ENCODE assay signal across 8 cellular contexts in the genomic region with DNA sequence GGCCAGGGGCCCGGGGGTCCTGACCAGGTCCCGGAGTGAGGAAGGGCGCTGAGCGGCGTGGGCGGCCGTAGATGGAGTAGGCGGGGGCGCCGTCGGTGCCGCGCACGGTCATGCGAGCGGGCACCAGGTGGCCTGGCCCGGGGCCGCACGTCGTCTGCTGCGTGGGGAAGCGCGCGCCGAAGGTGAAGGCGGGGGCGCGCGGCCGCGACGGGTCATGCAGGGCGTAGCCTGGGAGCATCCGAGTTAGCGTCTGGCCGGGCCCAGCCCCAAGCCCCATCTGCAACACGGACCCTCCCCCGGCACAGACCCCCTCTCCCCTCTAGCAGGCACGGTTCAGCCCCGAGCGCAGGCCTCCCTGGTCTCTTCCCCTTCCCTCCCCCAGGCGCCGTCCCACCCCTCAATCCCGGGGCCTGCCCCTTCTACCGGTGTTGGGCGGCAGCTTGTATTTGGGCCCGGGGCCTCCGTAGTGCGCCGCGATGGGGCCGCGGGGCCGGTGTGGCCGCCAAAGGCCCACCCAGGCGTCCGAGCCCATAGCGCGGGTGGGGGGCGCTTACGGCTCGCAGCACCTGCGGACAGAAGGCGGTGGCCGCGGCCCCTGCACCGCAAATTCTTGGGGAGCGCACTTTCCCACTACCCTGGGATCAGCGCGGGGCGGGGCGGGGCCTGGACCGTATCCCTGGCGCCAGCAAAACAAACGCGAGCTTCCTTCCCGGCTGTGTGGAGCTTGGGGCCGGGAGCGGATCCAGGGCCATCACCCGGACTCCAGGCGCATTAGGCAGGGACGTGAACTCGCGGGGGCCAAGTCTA. TPM values are rescaled to one million over a fixed set of nuclear protein-coding genes. Genes with fewer than 3 reads are reported as not detected.
A peak's percentile ranks its signal among the peaks of the same experiment; 100 is the strongest.
DNase-seq lines count a peak whose midpoint lies in the region; ATAC-seq and TF ChIP-seq lines count a peak whose summit lies in the region.

No MANE protein-coding gene starts in this region.

- POLR2A ChIA-PET in activated CD4-positive, alpha-beta T cell treated with anti-CD3 and anti-CD28 coated beads, Interleukin-2, amount 10 ng/mL, durations not matched to agents 7 days and 5 days (lab: Charles Lee), result interaction anchor here (1.7 kb wide), 1 partner anchor 17 kb away, joined by 6 read pairs; no protein-coding TSS in a partner anchor

- peaks cover 39% of the 10 kb centered on the region for H3K36me3 Mint-ChIP-seq in activated CD4-positive, alpha-beta T cell treated with anti-CD3 and anti-CD28 coated beads, Interleukin-2, amount 10 ng/mL, durations not matched to agents 7 days and 5 days (ENCODE audit: low read depth)

- no peaks in the 10 kb centered on the region for H3K27me3 Mint-ChIP-seq in activated CD4-positive, alpha-beta T cell treated with anti-CD3 and anti-CD28 coated beads, Interleukin-2, amount 10 ng/mL, durations not matched to agents 7 days and 5 days

- H3K4me3 ChIP-seq in GM12875 (ENCODE audit: low read depth, low read length) (peak overlapping the region; percentile 82), ectodermal cell (ENCODE audit: insufficient read depth, low read depth, low read length) (peak overlapping the region; percentile 41)

- no peak for ATAC-seq in GM18870 (IDR thresholded peaks at IDR 0.05; ENCODE audit: unreplicated experiment)

- no peaks in the 10 kb centered on the region for H3K9me3 Mint-ChIP-seq in activated CD4-positive, alpha-beta T cell treated with anti-CD3 and anti-CD28 coated beads, Interleukin-2, amount 10 ng/mL, durations not matched to agents 7 days and 5 days

- peak overlapping the region; percentile 96 for H3K4me3 Mint-ChIP-seq in activated CD4-positive, alpha-beta T cell treated with anti-CD3 and anti-CD28 coated beads, Interleukin-2, amount 10 ng/mL, durations not matched to agents 7 days and 5 days

- CTCF ChIA-PET in activated CD4-positive, alpha-beta T cell treated with anti-CD3 and anti-CD28 coated beads, Interleukin-2, amount 10 ng/mL, durations not matched to agents 7 days and 5 days (lab: Charles Lee), result interaction anchor here (0.8 kb wide), 1 partner anchor 31 kb away, joined by 3 read pairs; no protein-coding TSS in a partner anchor

- no peak overlapping the region for H3K27ac ChIP-seq in ectodermal cell (ENCODE audit: insufficient read depth, low read depth, low read length, poor library complexity, severe bottlenecking)

- H3K9me3 ChIP-seq in ectodermal cell (ENCODE audit: control insufficient read depth, low read length), result no peaks in the 10 kb centered on the region

- H3K27ac Mint-ChIP-seq in activated CD4-positive, alpha-beta T cell treated with anti-CD3 and anti-CD28 coated beads, Interleukin-2, amount 10 ng/mL, durations not matched to agents 7 days and 5 days, result peak overlapping the region; percentile 100

- TF ChIP-seq CTCF in GM12875 (IDR thresholded peaks at IDR 0.05; ENCODE audit: borderline replicate concordance, insufficient read depth, low read depth, low read length), result 0 out of 2 replicates have a peak, but pooled peaks have one; percentile 3

- DNase-seq in M059J (ENCODE audit: low read depth) (peak; percentile 81), lung microvascular endothelial cell (ENCODE audit: low read depth in 2 of 2) (peak; percentile 77 to 91), COR-L47 (lab: John Stamatoyannopoulos, UW) (no peak)
- peak; percentile 79 for DNase-seq in activated CD4-positive, alpha-beta T cell treated with anti-CD3 and anti-CD28 coated beads, Interleukin-2, amount 10 ng/mL, durations not matched to agents 7 days and 5 days
- DNase-seq in stimulated activated CD8-positive, alpha-beta memory T cell treated with anti-CD3 and anti-CD28 coated beads, Interleukin-4, amount 100 ng/mL, for 48 hours, result peak; percentile 80

- H3K36me3 ChIP-seq in ectodermal cell (ENCODE audit: control insufficient read depth, insufficient read depth, low read length), result no peaks in the 10 kb centered on the region

- H3K27me3 ChIP-seq in ectodermal cell (ENCODE audit: control insufficient read depth, insufficient read depth, low read length, poor library complexity, severe bottlenecking), result peaks cover 69% of the 10 kb centered on the region

- peaks cover 60% of the 10 kb centered on the region for H3K4me1 Mint-ChIP-seq in activated CD4-positive, alpha-beta T cell treated with anti-CD3 and anti-CD28 coated beads, Interleukin-2, amount 10 ng/mL, durations not matched to agents 7 days and 5 days

- 3% methylated on average over 84 of the region's 84 CpGs for WGBS in ectodermal cell, 2 experiments

- H3K4me1 ChIP-seq in ectodermal cell (ENCODE audit: control insufficient read depth, insufficient read depth, low read length), result peaks cover 13% of the 10 kb centered on the region

RNA-seq across cellular contexts. Expression of a gene that starts 1.9 kb away (rescaled TPM):
- 12.6 and 23.7 TPM in 2 replicates for total RNA-seq in M059J (2014; rRNA removed; shearing (Covaris generic))
- 100 to 1,000 TPM in 1 of 2 experiments, 10 to 100 TPM in 1; 92.2 to 126 TPM for total RNA-seq in activated CD4-positive, alpha-beta T cell treated with anti-CD3 and anti-CD28 coated beads, Interleukin-2, amount 10 ng/mL, durations not matched to agents 7 days and 5 days
- 0.39 TPM for polyA plus RNA-seq in ectodermal cell (2013, experiment 1 of 4)
- 0.36 TPM for polyA plus RNA-seq in ectodermal cell (2013, experiment 2 of 4)
- 1.1 TPM for polyA plus RNA-seq in ectodermal cell (2013, experiment 3 of 4)
- polyA plus RNA-seq in ectodermal cell (2013, experiment 4 of 4), result 1.5 TPM
- total RNA-seq in lung microvascular endothelial cell, result 8.9 and 19.8 TPM in 2 replicates

RNA-seq across cellular contexts. Expression of a gene that starts 6.4 kb away (rescaled TPM):
- 1.6 TPM in 1 of 2 replicates, not detected in the other for total RNA-seq in M059J (2014; rRNA removed; shearing (Covaris generic))
- 10 to 100 TPM in 1 of 2 experiments, 1 to 10 TPM in 1; 2.8 to 10.5 TPM for total RNA-seq in activated CD4-positive, alpha-beta T cell treated with anti-CD3 and anti-CD28 coated beads, Interleukin-2, amount 10 ng/mL, durations not matched to agents 7 days and 5 days
- polyA plus RNA-seq in ectodermal cell (2013, experiment 1 of 4), result not detected
- 0.36 TPM for polyA plus RNA-seq in ectodermal cell (2013, experiment 2 of 4)
- 0.69 TPM for polyA plus RNA-seq in ectodermal cell (2013, experiment 3 of 4)
- 2.1 TPM for polyA plus RNA-seq in ectodermal cell (2013, experiment 4 of 4)
- 1.3 and 2.4 TPM in 2 replicates for total RNA-seq in lung microvascular endothelial cell

RNA-seq across cellular contexts. Expression of a gene that starts 13.9 kb away (rescaled TPM):
- 0.02 and 0.37 TPM in 2 replicates for total RNA-seq in M059J (2014; rRNA removed; shearing (Covaris generic))
- 10 to 100 TPM; 15.6 to 16.0 TPM for total RNA-seq in activated CD4-positive, alpha-beta T cell treated with anti-CD3 and anti-CD28 coated beads, Interleukin-2, amount 10 ng/mL, durations not matched to agents 7 days and 5 days
- polyA plus RNA-seq in ectodermal cell (2013, experiment 1 of 4), result not detected
- not detected for polyA plus RNA-seq in ectodermal cell (2013, experiment 2 of 4)
- not detected for polyA plus RNA-seq in ectodermal cell (2013, experiment 3 of 4)
- not detected for polyA plus RNA-seq in ectodermal cell (2013, experiment 4 of 4)
- total RNA-seq in lung microvascular endothelial cell, result not detected in 2 replicates

RNA-seq across cellular contexts. Expression of a gene that starts 23.7 kb away (rescaled TPM):
- total RNA-seq in M059J (2014; rRNA removed; shearing (Covaris generic)), result 46.8 and 50.9 TPM in 2 replicates
- total RNA-seq in activated CD4-positive, alpha-beta T cell treated with anti-CD3 and anti-CD28 coated beads, Interleukin-2, amount 10 ng/mL, durations not matched to agents 7 days and 5 days, result 100 to 1,000 TPM; 110 to 133 TPM
- 70.4 TPM for polyA plus RNA-seq in ectodermal cell (2013, experiment 1 of 4)
- 65.5 TPM for polyA plus RNA-seq in ectodermal cell (2013, experiment 2 of 4)
- 46.2 TPM for polyA plus RNA-seq in ectodermal cell (2013, experiment 3 of 4)
- 43.7 TPM for polyA plus RNA-seq in ectodermal cell (2013, experiment 4 of 4)
- total RNA-seq in lung microvascular endothelial cell, result 14.5 and 17.0 TPM in 2 replicates

RNA-seq across cellular contexts. Expression of a gene that starts 24.2 kb away (rescaled TPM):
- 31.2 and 59.8 TPM in 2 replicates for total RNA-seq in M059J (2014; rRNA removed; shearing (Covaris generic))
- total RNA-seq in activated CD4-positive, alpha-beta T cell treated with anti-CD3 and anti-CD28 coated beads, Interleukin-2, amount 10 ng/mL, durations not matched to agents 7 days and 5 days, result 100 to 1,000 TPM; 130 to 139 TPM
- polyA plus RNA-seq in ectodermal cell (2013, experiment 1 of 4), result 48.2 TPM
- 45.3 TPM for polyA plus RNA-seq in ectodermal cell (2013, experiment 2 of 4)
- 39.0 TPM for polyA plus RNA-seq in ectodermal cell (2013, experiment 3 of 4)
- polyA plus RNA-seq in ectodermal cell (2013, experiment 4 of 4), result 40.1 TPM
- total RNA-seq in lung microvascular endothelial cell, result 18.7 and 27.0 TPM in 2 replicates

Comparison
In these comparisons a context has a peak if more than half of its experiments do, and no peak if none do; other contexts are left out.
1. RNA of a gene that starts 13.9 kb away (total RNA-seq): 15.6 to 16.0 TPM in activated CD4-positive, alpha-beta T cell treated with anti-CD3 and anti-CD28 coated beads, Interleukin-2, amount 10 ng/mL, durations not matched to agents 7 days and 5 days; 0.02 to 0.37 TPM in M059J and not detected in lung microvascular endothelial cell; every median in the first group is over 10 times any median in the second.